In the genomic region with DNA sequence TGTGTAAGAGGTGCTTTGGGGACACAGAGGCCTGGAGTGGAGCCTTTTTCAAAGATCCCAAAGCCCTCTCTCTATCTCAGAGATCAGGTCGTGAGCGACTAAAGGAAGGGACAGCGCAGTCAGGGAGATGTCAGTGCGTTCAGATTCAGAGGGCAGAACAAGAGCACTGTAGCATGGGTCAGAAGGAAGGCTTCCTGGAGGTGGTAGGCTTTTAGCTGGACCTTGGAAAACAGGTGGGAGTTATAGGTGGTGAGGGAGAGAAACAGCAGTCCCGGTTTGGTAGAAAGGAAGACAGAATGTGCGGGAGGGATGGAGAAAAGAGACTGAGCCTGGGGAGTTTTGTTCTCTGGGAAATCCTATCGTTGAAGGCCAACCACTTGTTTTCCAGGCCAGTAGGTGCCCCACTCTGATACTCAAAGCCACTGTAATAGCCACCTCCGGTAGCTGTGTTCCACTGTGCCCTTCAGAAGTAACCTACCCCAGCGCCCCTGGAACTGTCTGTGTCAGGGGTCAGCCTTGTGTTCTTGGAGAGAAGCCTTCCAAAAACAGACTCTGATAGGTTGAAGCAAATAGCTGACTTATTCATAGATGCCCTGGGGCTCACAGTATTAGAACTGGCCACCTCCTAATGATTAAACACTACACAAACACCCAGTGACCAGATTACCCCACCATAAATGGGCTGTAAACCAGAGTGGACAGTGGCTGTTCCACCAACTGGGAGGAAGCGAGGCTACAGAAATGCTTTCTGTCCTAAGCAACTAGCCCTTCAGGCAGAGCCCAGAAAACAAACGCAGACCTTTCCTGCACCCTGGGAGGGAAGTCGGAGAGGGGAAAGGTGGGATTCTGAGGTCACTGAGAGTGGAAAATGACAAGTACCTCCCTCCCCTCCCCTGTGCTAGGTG, we compare ENCODE assay signal across 1 cellular context.
TF ChIP-seq lines count a peak whose summit lies in the region.

No MANE protein-coding gene starts in this region.

TF ChIP-seq in HepG2, 621 proteins besides CTCF, POLR2A, EP300 and RAD21 (continued from another document and continues in another):
- TF ChIP-seq ZNF430 (CRISPR knock-in tag; IDR thresholded peaks at IDR 0.05), result 0 out of 2 replicates have a peak, but pooled peaks have one; percentile 42
- no peak for TF ChIP-seq ZBTB7A (CRISPR knock-in tag; IDR thresholded peaks at IDR 0.05)
- TF ChIP-seq ZNF605 (CRISPR knock-in tag; IDR thresholded peaks at IDR 0.05), result peak; percentile 73
- TF ChIP-seq CEBPG (CRISPR knock-in tag; IDR thresholded peaks at IDR 0.05), result peak; percentile 22; the same call in 1 of the 2 replicates
- TF ChIP-seq ETV5 (CRISPR knock-in tag; IDR thresholded peaks at IDR 0.05; ENCODE audit: borderline replicate concordance), result peak; percentile 39; the same call in 1 of the 2 replicates
- TF ChIP-seq, protein P1, sequence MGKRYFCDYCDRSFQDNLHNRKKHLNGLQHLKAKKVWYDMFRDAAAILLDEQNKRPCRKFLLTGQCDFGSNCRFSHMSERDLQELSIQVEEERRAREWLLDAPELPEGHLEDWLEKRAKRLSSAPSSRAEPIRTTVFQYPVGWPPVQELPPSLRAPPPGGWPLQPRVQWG (CRISPR knock-in tag; IDR thresholded peaks at IDR 0.05; ENCODE audit: borderline replicate concordance, low read depth), result no peak
- TF ChIP-seq, protein P2, sequence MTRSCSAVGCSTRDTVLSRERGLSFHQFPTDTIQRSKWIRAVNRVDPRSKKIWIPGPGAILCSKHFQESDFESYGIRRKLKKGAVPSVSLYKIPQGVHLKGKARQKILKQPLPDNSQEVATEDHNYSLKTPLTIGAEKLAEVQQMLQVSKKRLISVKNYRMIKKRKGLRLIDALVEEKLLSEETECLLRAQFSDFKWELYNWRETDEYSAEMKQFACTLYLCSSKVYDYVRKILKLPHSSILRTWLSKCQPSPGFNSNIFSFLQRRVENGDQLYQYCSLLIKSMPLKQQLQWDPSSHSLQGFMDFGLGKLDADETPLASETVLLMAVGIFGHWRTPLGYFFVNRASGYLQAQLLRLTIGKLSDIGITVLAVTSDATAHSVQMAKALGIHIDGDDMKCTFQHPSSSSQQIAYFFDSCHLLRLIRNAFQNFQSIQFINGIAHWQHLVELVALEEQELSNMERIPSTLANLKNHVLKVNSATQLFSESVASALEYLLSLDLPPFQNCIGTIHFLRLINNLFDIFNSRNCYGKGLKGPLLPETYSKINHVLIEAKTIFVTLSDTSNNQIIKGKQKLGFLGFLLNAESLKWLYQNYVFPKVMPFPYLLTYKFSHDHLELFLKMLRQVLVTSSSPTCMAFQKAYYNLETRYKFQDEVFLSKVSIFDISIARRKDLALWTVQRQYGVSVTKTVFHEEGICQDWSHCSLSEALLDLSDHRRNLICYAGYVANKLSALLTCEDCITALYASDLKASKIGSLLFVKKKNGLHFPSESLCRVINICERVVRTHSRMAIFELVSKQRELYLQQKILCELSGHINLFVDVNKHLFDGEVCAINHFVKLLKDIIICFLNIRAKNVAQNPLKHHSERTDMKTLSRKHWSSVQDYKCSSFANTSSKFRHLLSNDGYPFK (CRISPR knock-in tag; IDR thresholded peaks at IDR 0.05; ENCODE audit: borderline replicate concordance), result peak; percentile 31; the same call in 1 of the 2 replicates
- no peak for TF ChIP-seq CHD4 (IDR thresholded peaks at IDR 0.05; ENCODE audit: borderline replicate concordance, low read length)
- no peak for TF ChIP-seq ZNF138 (CRISPR knock-in tag; IDR thresholded peaks at IDR 0.05; ENCODE audit: low read depth)
- peak; percentile 55; the same call in 1 of the 2 replicates for TF ChIP-seq MXD4 (CRISPR knock-in tag; IDR thresholded peaks at IDR 0.05)
- TF ChIP-seq, protein P3, sequence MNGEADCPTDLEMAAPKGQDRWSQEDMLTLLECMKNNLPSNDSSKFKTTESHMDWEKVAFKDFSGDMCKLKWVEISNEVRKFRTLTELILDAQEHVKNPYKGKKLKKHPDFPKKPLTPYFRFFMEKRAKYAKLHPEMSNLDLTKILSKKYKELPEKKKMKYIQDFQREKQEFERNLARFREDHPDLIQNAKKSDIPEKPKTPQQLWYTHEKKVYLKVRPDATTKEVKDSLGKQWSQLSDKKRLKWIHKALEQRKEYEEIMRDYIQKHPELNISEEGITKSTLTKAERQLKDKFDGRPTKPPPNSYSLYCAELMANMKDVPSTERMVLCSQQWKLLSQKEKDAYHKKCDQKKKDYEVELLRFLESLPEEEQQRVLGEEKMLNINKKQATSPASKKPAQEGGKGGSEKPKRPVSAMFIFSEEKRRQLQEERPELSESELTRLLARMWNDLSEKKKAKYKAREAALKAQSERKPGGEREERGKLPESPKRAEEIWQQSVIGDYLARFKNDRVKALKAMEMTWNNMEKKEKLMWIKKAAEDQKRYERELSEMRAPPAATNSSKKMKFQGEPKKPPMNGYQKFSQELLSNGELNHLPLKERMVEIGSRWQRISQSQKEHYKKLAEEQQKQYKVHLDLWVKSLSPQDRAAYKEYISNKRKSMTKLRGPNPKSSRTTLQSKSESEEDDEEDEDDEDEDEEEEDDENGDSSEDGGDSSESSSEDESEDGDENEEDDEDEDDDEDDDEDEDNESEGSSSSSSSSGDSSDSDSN (CRISPR knock-in tag; IDR thresholded peaks at IDR 0.05), result peak; percentile 41; the same call in 1 of the 2 replicates
- peak; percentile 53; the same call in 1 of the 2 replicates for TF ChIP-seq MIXL1 (CRISPR knock-in tag; IDR thresholded peaks at IDR 0.05)
- TF ChIP-seq KLF16 (CRISPR knock-in tag; IDR thresholded peaks at IDR 0.05), result peak in 1 of 2 experiments; percentile 23; a peak in 1 of 4 replicates
- 0 out of 2 replicates have a peak, but pooled peaks have one; percentile 17 for TF ChIP-seq ZNF614 (CRISPR knock-in tag; IDR thresholded peaks at IDR 0.05; ENCODE audit: borderline replicate concordance)
- TF ChIP-seq ZNF772 (CRISPR knock-in tag; IDR thresholded peaks at IDR 0.05), result peak; percentile 85; the same call in 1 of the 2 replicates
- peak; percentile 39; the same call in 1 of the 2 replicates for TF ChIP-seq FOXK2 (IDR thresholded peaks at IDR 0.05)
- 0 out of 2 replicates have a peak, but pooled peaks have one; percentile 35 for TF ChIP-seq ELF3 (CRISPR knock-in tag; IDR thresholded peaks at IDR 0.05)
- TF ChIP-seq ZNF629 (CRISPR knock-in tag; conservative IDR thresholded peaks at IDR 0.05), result no peak; the same call in 1 of the 2 replicates
- TF ChIP-seq, protein P4, sequence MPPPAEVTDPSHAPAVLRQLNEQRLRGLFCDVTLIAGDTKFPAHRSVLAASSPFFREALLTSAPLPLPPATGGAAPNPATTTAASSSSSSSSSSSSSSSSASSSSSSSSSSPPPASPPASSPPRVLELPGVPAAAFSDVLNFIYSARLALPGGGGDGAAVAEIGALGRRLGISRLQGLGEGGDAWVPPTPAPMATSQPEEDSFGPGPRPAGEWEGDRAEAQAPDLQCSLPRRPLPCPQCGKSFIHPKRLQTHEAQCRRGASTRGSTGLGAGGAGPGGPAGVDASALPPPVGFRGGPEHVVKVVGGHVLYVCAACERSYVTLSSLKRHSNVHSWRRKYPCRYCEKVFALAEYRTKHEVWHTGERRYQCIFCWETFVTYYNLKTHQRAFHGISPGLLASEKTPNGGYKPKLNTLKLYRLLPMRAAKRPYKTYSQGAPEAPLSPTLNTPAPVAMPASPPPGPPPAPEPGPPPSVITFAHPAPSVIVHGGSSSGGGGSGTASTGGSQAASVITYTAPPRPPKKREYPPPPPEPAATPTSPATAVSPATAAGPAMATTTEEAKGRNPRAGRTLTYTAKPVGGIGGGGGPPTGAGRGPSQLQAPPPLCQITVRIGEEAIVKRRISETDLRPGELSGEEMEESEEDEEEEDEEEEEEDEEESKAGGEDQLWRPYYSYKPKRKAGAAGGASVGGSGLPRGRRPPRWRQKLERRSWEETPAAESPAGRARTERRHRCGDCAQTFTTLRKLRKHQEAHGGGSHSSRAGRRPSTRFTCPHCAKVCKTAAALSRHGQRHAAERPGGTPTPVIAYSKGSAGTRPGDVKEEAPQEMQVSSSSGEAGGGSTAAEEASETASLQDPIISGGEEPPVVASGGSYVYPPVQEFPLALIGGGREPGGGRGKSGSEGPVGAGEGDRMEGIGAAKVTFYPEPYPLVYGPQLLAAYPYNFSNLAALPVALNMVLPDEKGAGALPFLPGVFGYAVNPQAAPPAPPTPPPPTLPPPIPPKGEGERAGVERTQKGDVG (CRISPR knock-in tag; IDR thresholded peaks at IDR 0.05; ENCODE audit: borderline replicate concordance), result peak; percentile 62; the same call in 1 of the 2 replicates
- TF ChIP-seq, protein P5, sequence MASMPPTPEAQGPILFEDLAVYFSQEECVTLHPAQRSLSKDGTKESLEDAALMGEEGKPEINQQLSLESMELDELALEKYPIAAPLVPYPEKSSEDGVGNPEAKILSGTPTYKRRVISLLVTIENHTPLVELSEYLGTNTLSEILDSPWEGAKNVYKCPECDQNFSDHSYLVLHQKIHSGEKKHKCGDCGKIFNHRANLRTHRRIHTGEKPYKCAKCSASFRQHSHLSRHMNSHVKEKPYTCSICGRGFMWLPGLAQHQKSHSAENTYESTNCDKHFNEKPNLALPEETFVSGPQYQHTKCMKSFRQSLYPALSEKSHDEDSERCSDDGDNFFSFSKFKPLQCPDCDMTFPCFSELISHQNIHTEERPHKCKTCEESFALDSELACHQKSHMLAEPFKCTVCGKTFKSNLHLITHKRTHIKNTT (CRISPR knock-in tag; IDR thresholded peaks at IDR 0.05), result no peak
- TF ChIP-seq TCF7 (IDR thresholded peaks at IDR 0.05; ENCODE audit: low read depth), result peak; percentile 17; the same call in 1 of the 2 replicates
- peak; percentile 77 for TF ChIP-seq NR2F6 (IDR thresholded peaks at IDR 0.05)
- peak; percentile 78 for TF ChIP-seq NR2F6 (CRISPR knock-in tag; IDR thresholded peaks at IDR 0.05)
- TF ChIP-seq, protein P6, sequence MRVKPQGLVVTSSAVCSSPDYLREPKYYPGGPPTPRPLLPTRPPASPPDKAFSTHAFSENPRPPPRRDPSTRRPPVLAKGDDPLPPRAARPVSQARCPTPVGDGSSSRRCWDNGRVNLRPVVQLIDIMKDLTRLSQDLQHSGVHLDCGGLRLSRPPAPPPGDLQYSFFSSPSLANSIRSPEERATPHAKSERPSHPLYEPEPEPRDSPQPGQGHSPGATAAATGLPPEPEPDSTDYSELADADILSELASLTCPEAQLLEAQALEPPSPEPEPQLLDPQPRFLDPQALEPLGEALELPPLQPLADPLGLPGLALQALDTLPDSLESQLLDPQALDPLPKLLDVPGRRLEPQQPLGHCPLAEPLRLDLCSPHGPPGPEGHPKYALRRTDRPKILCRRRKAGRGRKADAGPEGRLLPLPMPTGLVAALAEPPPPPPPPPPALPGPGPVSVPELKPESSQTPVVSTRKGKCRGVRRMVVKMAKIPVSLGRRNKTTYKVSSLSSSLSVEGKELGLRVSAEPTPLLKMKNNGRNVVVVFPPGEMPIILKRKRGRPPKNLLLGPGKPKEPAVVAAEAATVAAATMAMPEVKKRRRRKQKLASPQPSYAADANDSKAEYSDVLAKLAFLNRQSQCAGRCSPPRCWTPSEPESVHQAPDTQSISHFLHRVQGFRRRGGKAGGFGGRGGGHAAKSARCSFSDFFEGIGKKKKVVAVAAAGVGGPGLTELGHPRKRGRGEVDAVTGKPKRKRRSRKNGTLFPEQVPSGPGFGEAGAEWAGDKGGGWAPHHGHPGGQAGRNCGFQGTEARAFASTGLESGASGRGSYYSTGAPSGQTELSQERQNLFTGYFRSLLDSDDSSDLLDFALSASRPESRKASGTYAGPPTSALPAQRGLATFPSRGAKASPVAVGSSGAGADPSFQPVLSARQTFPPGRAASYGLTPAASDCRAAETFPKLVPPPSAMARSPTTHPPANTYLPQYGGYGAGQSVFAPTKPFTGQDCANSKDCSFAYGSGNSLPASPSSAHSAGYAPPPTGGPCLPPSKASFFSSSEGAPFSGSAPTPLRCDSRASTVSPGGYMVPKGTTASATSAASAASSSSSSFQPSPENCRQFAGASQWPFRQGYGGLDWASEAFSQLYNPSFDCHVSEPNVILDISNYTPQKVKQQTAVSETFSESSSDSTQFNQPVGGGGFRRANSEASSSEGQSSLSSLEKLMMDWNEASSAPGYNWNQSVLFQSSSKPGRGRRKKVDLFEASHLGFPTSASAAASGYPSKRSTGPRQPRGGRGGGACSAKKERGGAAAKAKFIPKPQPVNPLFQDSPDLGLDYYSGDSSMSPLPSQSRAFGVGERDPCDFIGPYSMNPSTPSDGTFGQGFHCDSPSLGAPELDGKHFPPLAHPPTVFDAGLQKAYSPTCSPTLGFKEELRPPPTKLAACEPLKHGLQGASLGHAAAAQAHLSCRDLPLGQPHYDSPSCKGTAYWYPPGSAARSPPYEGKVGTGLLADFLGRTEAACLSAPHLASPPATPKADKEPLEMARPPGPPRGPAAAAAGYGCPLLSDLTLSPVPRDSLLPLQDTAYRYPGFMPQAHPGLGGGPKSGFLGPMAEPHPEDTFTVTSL (CRISPR knock-in tag; IDR thresholded peaks at IDR 0.05; ENCODE audit: borderline replicate concordance), result peak; percentile 56; the same call in 1 of the 2 replicates
- TF ChIP-seq, protein P7, sequence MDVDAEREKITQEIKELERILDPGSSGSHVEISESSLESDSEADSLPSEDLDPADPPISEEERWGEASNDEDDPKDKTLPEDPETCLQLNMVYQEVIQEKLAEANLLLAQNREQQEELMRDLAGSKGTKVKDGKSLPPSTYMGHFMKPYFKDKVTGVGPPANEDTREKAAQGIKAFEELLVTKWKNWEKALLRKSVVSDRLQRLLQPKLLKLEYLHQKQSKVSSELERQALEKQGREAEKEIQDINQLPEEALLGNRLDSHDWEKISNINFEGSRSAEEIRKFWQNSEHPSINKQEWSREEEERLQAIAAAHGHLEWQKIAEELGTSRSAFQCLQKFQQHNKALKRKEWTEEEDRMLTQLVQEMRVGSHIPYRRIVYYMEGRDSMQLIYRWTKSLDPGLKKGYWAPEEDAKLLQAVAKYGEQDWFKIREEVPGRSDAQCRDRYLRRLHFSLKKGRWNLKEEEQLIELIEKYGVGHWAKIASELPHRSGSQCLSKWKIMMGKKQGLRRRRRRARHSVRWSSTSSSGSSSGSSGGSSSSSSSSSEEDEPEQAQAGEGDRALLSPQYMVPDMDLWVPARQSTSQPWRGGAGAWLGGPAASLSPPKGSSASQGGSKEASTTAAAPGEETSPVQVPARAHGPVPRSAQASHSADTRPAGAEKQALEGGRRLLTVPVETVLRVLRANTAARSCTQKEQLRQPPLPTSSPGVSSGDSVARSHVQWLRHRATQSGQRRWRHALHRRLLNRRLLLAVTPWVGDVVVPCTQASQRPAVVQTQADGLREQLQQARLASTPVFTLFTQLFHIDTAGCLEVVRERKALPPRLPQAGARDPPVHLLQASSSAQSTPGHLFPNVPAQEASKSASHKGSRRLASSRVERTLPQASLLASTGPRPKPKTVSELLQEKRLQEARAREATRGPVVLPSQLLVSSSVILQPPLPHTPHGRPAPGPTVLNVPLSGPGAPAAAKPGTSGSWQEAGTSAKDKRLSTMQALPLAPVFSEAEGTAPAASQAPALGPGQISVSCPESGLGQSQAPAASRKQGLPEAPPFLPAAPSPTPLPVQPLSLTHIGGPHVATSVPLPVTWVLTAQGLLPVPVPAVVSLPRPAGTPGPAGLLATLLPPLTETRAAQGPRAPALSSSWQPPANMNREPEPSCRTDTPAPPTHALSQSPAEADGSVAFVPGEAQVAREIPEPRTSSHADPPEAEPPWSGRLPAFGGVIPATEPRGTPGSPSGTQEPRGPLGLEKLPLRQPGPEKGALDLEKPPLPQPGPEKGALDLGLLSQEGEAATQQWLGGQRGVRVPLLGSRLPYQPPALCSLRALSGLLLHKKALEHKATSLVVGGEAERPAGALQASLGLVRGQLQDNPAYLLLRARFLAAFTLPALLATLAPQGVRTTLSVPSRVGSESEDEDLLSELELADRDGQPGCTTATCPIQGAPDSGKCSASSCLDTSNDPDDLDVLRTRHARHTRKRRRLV (CRISPR knock-in tag; IDR thresholded peaks at IDR 0.05), result no peak
- peak; percentile 49; the same call in 1 of the 2 replicates for TF ChIP-seq HMG20A (CRISPR knock-in tag; IDR thresholded peaks at IDR 0.05; ENCODE audit: borderline replicate concordance)
- peak; percentile 90 for TF ChIP-seq GZF1 (CRISPR knock-in tag; IDR thresholded peaks at IDR 0.05)
- TF ChIP-seq ZNF616 (CRISPR knock-in tag; IDR thresholded peaks at IDR 0.05; ENCODE audit: low read depth), result no peak
- peak; percentile 40; the same call in 1 of the 2 replicates for TF ChIP-seq ZNF501 (CRISPR knock-in tag; IDR thresholded peaks at IDR 0.05)
- no peak for TF ChIP-seq ZFYVE20 (CRISPR knock-in tag; IDR thresholded peaks at IDR 0.05; ENCODE audit: borderline replicate concordance, low read depth)
- TF ChIP-seq SP4 (CRISPR knock-in tag; IDR thresholded peaks at IDR 0.05), result peak; percentile 32; the same call in 1 of the 2 replicates
